In genomic region chr3:123552095-123552714, GRCh38 we compare ENCODE assay signal across 9 cellular contexts. TPM values are rescaled to one million over a fixed set of nuclear protein-coding genes. Genes with fewer than 3 reads are reported as not detected.
DNase-seq lines count a peak whose midpoint lies in the region; ATAC-seq and TF ChIP-seq lines count a peak whose summit lies in the region.
"Had no signal": no experiment of that assay in that cellular context is flagged by ENCODE, and none has a peak within 500 bp of the region (broad histone marks: within the 10 kb centered on the region; RNA-seq: fewer than 3 reads in every experiment).

No MANE protein-coding gene starts in this region.

- H3K36me3 ChIP-seq in cardiac muscle cell (no peaks in the 10 kb centered on the region), upper lobe of right lung (peaks cover 12% of the 10 kb centered on the region)
- H3K36me3 ChIP-seq in effector memory CD4-positive, alpha-beta T cell (ENCODE audit: control insufficient read depth, insufficient read depth, low read length), result peaks cover 3% of the 10 kb centered on the region

- H3K4me3 ChIP-seq in cardiac muscle cell (no peak overlapping the region), right cardiac atrium (ENCODE audit: low read length) (no peak overlapping the region), upper lobe of right lung (no peak overlapping the region)
- no peak overlapping the region for H3K4me3 ChIP-seq in effector memory CD4-positive, alpha-beta T cell (ENCODE audit: insufficient read depth, low read depth, low read length, poor library complexity, severe bottlenecking)
- H3K4me3 ChIP-seq: SJCRH30 had no signal

- H3K27ac ChIP-seq in cardiac muscle cell (no peak overlapping the region), right cardiac atrium (ENCODE audit: low read length) (no peak overlapping the region), upper lobe of right lung (no peak overlapping the region)
- H3K27ac ChIP-seq in effector memory CD4-positive, alpha-beta T cell (ENCODE audit: insufficient read depth, low read length, poor library complexity, severe bottlenecking), result no peak overlapping the region
- H3K27ac ChIP-seq: SJCRH30 had no signal

- WGBS in right cardiac atrium, result 15% methylated on average over 2 of the region's 2 CpGs

- TF ChIP-seq CTCF in cardiac muscle cell (IDR thresholded peaks at IDR 0.05; ENCODE audit: low read depth, low read length) (peak; percentile 68), upper lobe of right lung (IDR thresholded peaks at IDR 0.05) (peak; percentile 49)

- intact Hi-C loops in right cardiac atrium (cut with DNase I), result loop anchor here in 2 of 4 donors (10.0 kb wide), 2 partner anchors 227 to 607 kb away; no protein-coding TSS in a partner anchor
- intact Hi-C loops in upper lobe of right lung (cut with DNase I), result loop anchor here (10.0 kb wide), 1 partner anchor 227 kb away; no protein-coding TSS in a partner anchor

- H3K9me3 ChIP-seq in cardiac muscle cell (ENCODE audit: low read depth), result no peaks in the 10 kb centered on the region
- H3K9me3 ChIP-seq in right cardiac atrium (ENCODE audit: control insufficient read depth, low read length), result no peaks in the 10 kb centered on the region
- peaks cover 12% of the 10 kb centered on the region for H3K9me3 ChIP-seq in upper lobe of right lung
- H3K9me3 ChIP-seq in effector memory CD4-positive, alpha-beta T cell (ENCODE audit: control insufficient read depth, low read length), result no peaks in the 10 kb centered on the region

- no peaks in the 10 kb centered on the region for H3K27me3 ChIP-seq in cardiac muscle cell
- no peaks in the 10 kb centered on the region for H3K27me3 ChIP-seq in right cardiac atrium (ENCODE audit: control insufficient read depth, insufficient read depth)
- no peaks in the 10 kb centered on the region for H3K27me3 ChIP-seq in upper lobe of right lung
- H3K27me3 ChIP-seq in effector memory CD4-positive, alpha-beta T cell (replicated peaks; ENCODE audit: control insufficient read depth, insufficient read depth, low read length, poor library complexity, severe bottlenecking), result no peaks in the 10 kb centered on the region
- H3K27me3 ChIP-seq: SJCRH30 had no signal

- DNase-seq in cardiac muscle cell (ENCODE audit: low read depth in 1 of 2, low spot score in 1 of 2), result peak; percentile 25 to 31
- DNase-seq in right cardiac atrium, result no peak
- peak; percentile 9 for DNase-seq in NCI-H524 treated with DMSO at 0.1 percent for 48 hours (lab: John Stamatoyannopoulos, UW)
- peak; percentile 12 to 47 for DNase-seq in dermis microvascular lymphatic vessel endothelial cell (ENCODE audit: low read depth in 2 of 2)
- DNase-seq in upper lobe of right lung, result no peak
- DNase-seq in effector memory CD4-positive, alpha-beta T cell, result no peak
- no peak for DNase-seq in stimulated activated CD4-positive, alpha-beta T cell treated with anti-CD3 and anti-CD28 coated beads, Interleukin-12 subunit alpha, Interleukin-12 subunit beta, amount 100 ng/mL, for 4 hours
- DNase-seq in inferior parietal cortex (ENCODE audit: extremely low spot score), result no peak

- ATAC-seq in right cardiac atrium (no peak), upper lobe of right lung (no peak)

- H3K4me1 ChIP-seq in cardiac muscle cell (ENCODE audit: low read depth), result no peaks in the 10 kb centered on the region
- H3K4me1 ChIP-seq in right cardiac atrium (ENCODE audit: control insufficient read depth, insufficient read depth, low read length), result no peaks in the 10 kb centered on the region
- H3K4me1 ChIP-seq in upper lobe of right lung, result no peaks in the 10 kb centered on the region
- peaks cover 3% of the 10 kb centered on the region for H3K4me1 ChIP-seq in effector memory CD4-positive, alpha-beta T cell (ENCODE audit: control insufficient read depth, insufficient read depth, low read length, poor library complexity, severe bottlenecking)
- H3K4me1 ChIP-seq: SJCRH30 had no signal

RNA-seq across cellular contexts. Expression of gene HACD2, which starts 32.6 kb away (rescaled TPM):
- total RNA-seq in cardiac muscle cell, result 8.8 and 9.1 TPM in 2 replicates
- polyA plus RNA-seq in cardiac muscle cell, result 9.9 and 13.6 TPM in 2 replicates
- total RNA-seq in right cardiac atrium, result 10 to 100 TPM; 19.1 to 37.8 (median 21.7) TPM
- 11.8 TPM for polyA plus RNA-seq in right cardiac atrium
- 16.6 and 21.3 TPM in 2 replicates for total RNA-seq in dermis microvascular lymphatic vessel endothelial cell
- total RNA-seq in upper lobe of right lung, result 47.2 TPM

Comparison
In these comparisons a context has a peak if more than half of its experiments do, and no peak if none do; other contexts are left out.
1. DNase-seq: peak in cardiac muscle cell (2 of 2), NCI-H524 treated with DMSO at 0.1 percent for 48 hours (single experiment) and dermis microvascular lymphatic vessel endothelial cell (2 of 2); none in right cardiac atrium (0 of 3), upper lobe of right lung (single experiment), effector memory CD4-positive, alpha-beta T cell (0 of 3), stimulated activated CD4-positive, alpha-beta T cell treated with anti-CD3 and anti-CD28 coated beads, Interleukin-12 subunit alpha, Interleukin-12 subunit beta, amount 100 ng/mL, for 4 hours (single experiment) and inferior parietal cortex (single experiment).